Comparison of ENCODE assay signal across 29 cellular contexts in the genomic region with DNA sequence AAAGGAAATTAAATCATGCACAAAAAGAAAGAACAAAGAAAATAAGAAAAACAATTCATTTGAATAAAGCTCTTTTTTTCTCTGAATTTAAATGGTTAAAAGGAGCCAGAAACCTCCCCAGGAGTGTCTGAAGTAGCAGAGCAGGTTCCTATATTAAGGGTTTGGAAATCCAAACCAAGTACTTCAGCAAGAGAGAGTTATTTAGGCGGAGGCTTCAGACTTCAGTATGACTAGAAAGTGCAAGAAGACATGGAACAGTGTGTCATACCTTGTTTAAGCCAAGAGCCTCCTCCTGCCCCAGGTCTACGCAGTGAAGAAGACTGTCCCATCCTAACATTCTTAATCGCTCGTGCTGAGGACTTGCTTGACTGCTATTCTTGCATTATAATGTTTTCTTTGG. TPM values are rescaled to one million over a fixed set of nuclear protein-coding genes. Genes with fewer than 3 reads are reported as not detected.
"Had no signal": no experiment of that assay in that cellular context is flagged by ENCODE, and none has a peak within 500 bp of the region (broad histone marks: within the 10 kb centered on the region; RNA-seq: fewer than 3 reads in every experiment).

No MANE protein-coding gene starts in this region.

- ATAC-seq: effector memory CD8-positive, alpha-beta T cell; esophagus mucosa; foreskin keratinocyte; gastroesophageal sphincter; heart left ventricle; left colon; left ventricle myocardium superior; natural killer cell; right lobe of liver; stimulated activated naive CD8-positive, alpha-beta T cell treated with anti-CD3 and anti-CD28 coated beads, Interleukin-15, amount 100 ng/mL, for 72 hours had no signal

- H3K36me3 ChIP-seq: gastroesophageal sphincter, heart left ventricle, lower lobe of right lung, right lobe of liver, suprapubic skin, transverse colon had no signal

- H3K9me3 ChIP-seq: gastroesophageal sphincter, heart left ventricle, lower lobe of right lung, right lobe of liver, suprapubic skin, transverse colon had no signal

- DNase-seq: effector memory CD8-positive, alpha-beta T cell; foreskin keratinocyte; heart left ventricle; hippocampal formation; immature natural killer cell; islet precursor cell; kidney glomerular epithelial cell; left colon; left ventricle myocardium superior; lower lobe of right lung; natural killer cell; occipital lobe; right lobe of liver; stimulated activated CD4-positive, alpha-beta T cell treated with anti-CD3 and anti-CD28 coated beads, Interleukin-12 subunit alpha, Interleukin-12 subunit beta, amount 100 ng/mL, for 4 hours; stimulated activated CD4-positive, alpha-beta T cell treated with anti-CD3 and anti-CD28 coated beads, Interleukin-1b, Interleukin-23, amount 100 ng/mL, for 48 hours; stimulated activated CD4-positive, alpha-beta T cell treated with anti-CD3 and anti-CD28 coated beads, Interleukin-4, amount 100 ng/mL, for 1 hour; stimulated activated CD8-positive, alpha-beta memory T cell treated with anti-CD3 and anti-CD28 coated beads, Interleukin-4, amount 100 ng/mL, for 48 hours; stimulated activated naive CD4-positive, alpha-beta T cell; stimulated activated naive CD8-positive, alpha-beta T cell treated with anti-CD3 and anti-CD28 coated beads, Interleukin-15, amount 100 ng/mL, for 72 hours; transverse colon had no signal

- H3K79me2 ChIP-seq: parathyroid adenoma had no signal

- H3K4me3 Mint-ChIP-seq: effector memory CD8-positive, alpha-beta T cell; immature natural killer cell; memory B cell; natural killer cell; stimulated activated naive CD8-positive, alpha-beta T cell treated with anti-CD3 and anti-CD28 coated beads, Interleukin-15, amount 100 ng/mL, for 72 hours had no signal

- H3K27ac Mint-ChIP-seq: effector memory CD8-positive, alpha-beta T cell; immature natural killer cell; memory B cell; natural killer cell; progenitor cell of endocrine pancreas; stimulated activated naive CD8-positive, alpha-beta T cell treated with anti-CD3 and anti-CD28 coated beads, Interleukin-15, amount 100 ng/mL, for 72 hours had no signal

- H3K4me3 ChIP-seq: coronary artery, gastroesophageal sphincter, heart left ventricle, lower lobe of right lung, right lobe of liver, smooth muscle cell, suprapubic skin, transverse colon had no signal

- H3K27me3 ChIP-seq: foreskin keratinocyte, gastroesophageal sphincter, heart left ventricle, right lobe of liver, suprapubic skin, transverse colon had no signal

- H3K4me2 ChIP-seq: smooth muscle cell had no signal

- H3K27ac ChIP-seq: coronary artery, epithelial cell of prostate, foreskin keratinocyte, gastroesophageal sphincter, heart left ventricle, lower lobe of right lung, parathyroid adenoma, right lobe of liver, suprapubic skin, transverse colon had no signal

- H3K4me1 Mint-ChIP-seq: immature natural killer cell; natural killer cell; stimulated activated naive CD8-positive, alpha-beta T cell treated with anti-CD3 and anti-CD28 coated beads, Interleukin-15, amount 100 ng/mL, for 72 hours had no signal

- H3K4me1 ChIP-seq: foreskin keratinocyte, gastroesophageal sphincter, heart left ventricle, lower lobe of right lung, parathyroid adenoma, right lobe of liver, suprapubic skin, transverse colon had no signal

- H3K9me3 Mint-ChIP-seq: effector memory CD8-positive, alpha-beta T cell; immature natural killer cell; memory B cell; natural killer cell; stimulated activated naive CD8-positive, alpha-beta T cell treated with anti-CD3 and anti-CD28 coated beads, Interleukin-15, amount 100 ng/mL, for 72 hours had no signal

- H3K9ac ChIP-seq: parathyroid adenoma had no signal

- H2AFZ ChIP-seq: parathyroid adenoma had no signal

- H3K36me3 Mint-ChIP-seq: immature natural killer cell, memory B cell, natural killer cell had no signal

RNA-seq across cellular contexts. Expression of a gene that starts 51.4 kb away (rescaled TPM):
- total RNA-seq: natural killer cell had no signal
